In genomic region chr9:35907732-35908483, GRCh38 we compare ENCODE assay signal across 8 cellular contexts. TPM values are rescaled to one million over a fixed set of nuclear protein-coding genes. Genes with fewer than 3 reads are reported as not detected.
DNase-seq lines count a peak whose midpoint lies in the region; ATAC-seq and TF ChIP-seq lines count a peak whose summit lies in the region.

No MANE protein-coding gene starts in this region.

- intact Hi-C loops in naive thymus-derived CD4-positive, alpha-beta T cell (cut with micrococcal nuclease), result no loop called here

- no peaks in the 10 kb centered on the region for H3K36me3 Mint-ChIP-seq in naive thymus-derived CD4-positive, alpha-beta T cell

- no peak overlapping the region for H3K27ac ChIP-seq in naive thymus-derived CD4-positive, alpha-beta T cell (ENCODE audit: low read depth, low read length)

- H3K27me3 ChIP-seq in naive thymus-derived CD4-positive, alpha-beta T cell (ENCODE audit: control insufficient read depth in 2 of 2, insufficient read depth in 2 of 2, low read length in 2 of 2), result no peaks in the 10 kb centered on the region

- H3K27ac Mint-ChIP-seq in naive thymus-derived CD4-positive, alpha-beta T cell, result peak overlapping the region in 8 of 9 donors; percentile 21 to 98 (median 90)

- H3K36me3 ChIP-seq in naive thymus-derived CD4-positive, alpha-beta T cell (ENCODE audit: control insufficient read depth in 2 of 3, insufficient read depth in 3 of 3, low read length in 3 of 3), result no peaks in the 10 kb centered on the region

- H3K4me1 ChIP-seq in naive thymus-derived CD4-positive, alpha-beta T cell (ENCODE audit: control insufficient read depth in 2 of 2, insufficient read depth in 2 of 2, low read length in 2 of 2), result peaks cover 35 to 77% of the 10 kb centered on the region in 2 donors

- H3K27me3 Mint-ChIP-seq in naive thymus-derived CD4-positive, alpha-beta T cell, result no peaks in the 10 kb centered on the region

- DNase-seq in AG09319 (ENCODE audit: extremely low read depth, low read depth) (peak; percentile 58), HK-2 (ENCODE audit: unreplicated experiment) (peak; percentile 74), SW 1271 (lab: John Stamatoyannopoulos, UW) (peak; percentile 46 to 79), fibroblast of gingiva (ENCODE audit: low read depth) (peak; percentile 92)
- DNase-seq in naive thymus-derived CD4-positive, alpha-beta T cell, result peak in 5 of 9 donors; percentile 2 to 37 (median 29)
- DNase-seq in central memory CD4-positive, alpha-beta T cell, result no peak

- peak; percentile 56 for ATAC-seq in naive thymus-derived CD4-positive, alpha-beta T cell
- ATAC-seq in GM18498 (IDR thresholded peaks at IDR 0.05; ENCODE audit: unreplicated experiment), result no peak
- ATAC-seq in GM19328 (IDR thresholded peaks at IDR 0.05; ENCODE audit: unreplicated experiment), result no peak

- no peak for TF ChIP-seq CTCF in AG09319 (IDR thresholded peaks at IDR 0.05; ENCODE audit: low read depth, low read length)

- no peaks in the 10 kb centered on the region for H3K9me3 Mint-ChIP-seq in naive thymus-derived CD4-positive, alpha-beta T cell

- peak overlapping the region in 9 of 10 donors; percentile 51 to 85 (median 64) for H3K4me3 Mint-ChIP-seq in naive thymus-derived CD4-positive, alpha-beta T cell

- H3K4me1 Mint-ChIP-seq in naive thymus-derived CD4-positive, alpha-beta T cell, result peaks cover 23 to 83% (median 65%) of the 10 kb centered on the region in 7 donors

- POLR2A ChIA-PET in naive thymus-derived CD4-positive, alpha-beta T cell (lab: Charles Lee), result no interaction called here

- H3K9me3 ChIP-seq in naive thymus-derived CD4-positive, alpha-beta T cell (ENCODE audit: control insufficient read depth in 2 of 3, low read length in 3 of 3), result no peaks in the 10 kb centered on the region

- CTCF ChIA-PET in naive thymus-derived CD4-positive, alpha-beta T cell (lab: Charles Lee), result interaction anchor here (1.0 to 4.9 kb wide), 3 partner anchors 32 to 118 kb away, joined by 3 to 26 read pairs (median 3); no protein-coding TSS in a partner anchor

- no peak overlapping the region for H3K4me3 ChIP-seq in naive thymus-derived CD4-positive, alpha-beta T cell (ENCODE audit: low read length)

RNA-seq across cellular contexts. Expression of gene SPAAR, which starts 1.4 kb away (rescaled TPM):
- total RNA-seq in naive thymus-derived CD4-positive, alpha-beta T cell, result not detected
- polyA plus RNA-seq in naive thymus-derived CD4-positive, alpha-beta T cell, result not detected

RNA-seq across cellular contexts. Expression of gene HRCT1, which starts 1.9 kb away (rescaled TPM):
- total RNA-seq in naive thymus-derived CD4-positive, alpha-beta T cell, result not detected
- not detected for polyA plus RNA-seq in naive thymus-derived CD4-positive, alpha-beta T cell

RNA-seq across cellular contexts. Expression of gene OR13J1, which starts 37.7 kb away (rescaled TPM):
- not detected for total RNA-seq in naive thymus-derived CD4-positive, alpha-beta T cell
- not detected for polyA plus RNA-seq in naive thymus-derived CD4-positive, alpha-beta T cell

RNA-seq across cellular contexts. Expression of gene OR2S2, which starts 50.0 kb away (rescaled TPM):
- not detected for total RNA-seq in naive thymus-derived CD4-positive, alpha-beta T cell
- polyA plus RNA-seq in naive thymus-derived CD4-positive, alpha-beta T cell, result not detected
